1 cellular context compared by ENCODE assay signal in the genomic region with DNA sequence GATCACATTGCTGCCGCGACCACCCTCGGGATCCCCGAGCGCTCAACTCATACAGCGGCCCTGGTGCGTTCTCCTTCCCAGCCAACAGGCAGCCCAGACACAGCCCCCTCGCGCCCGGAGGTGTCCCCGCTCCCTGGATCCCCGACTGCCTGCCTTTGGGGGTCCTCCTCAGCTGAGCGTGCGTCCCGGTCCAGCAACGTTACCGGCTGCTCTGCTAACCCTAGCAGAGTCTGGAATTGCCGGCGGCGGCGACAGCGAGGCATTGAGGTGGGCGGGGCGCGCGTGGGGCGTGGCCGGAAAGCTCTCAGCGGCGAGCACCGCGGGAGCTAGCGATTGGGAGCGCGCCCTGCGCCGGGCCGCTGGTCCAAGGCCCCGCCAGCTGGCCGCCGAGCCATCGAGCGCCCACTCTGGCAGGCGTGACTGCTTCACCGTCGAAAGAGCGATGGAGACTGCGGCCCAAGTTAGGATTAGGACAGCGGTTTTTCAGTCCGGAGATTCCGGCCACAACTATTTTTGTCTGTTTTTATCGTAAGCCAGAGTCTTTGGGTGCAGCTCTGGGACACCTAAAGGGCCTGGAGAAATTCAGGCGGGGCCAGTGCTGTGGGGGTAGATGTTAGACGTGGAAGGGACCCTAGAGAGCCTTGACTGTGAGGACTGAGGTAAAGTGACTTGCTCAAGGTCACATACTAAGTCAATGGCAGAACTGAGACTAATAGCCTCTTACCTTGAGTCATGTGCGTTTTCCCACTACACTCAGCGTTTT.
TF ChIP-seq lines count a peak whose summit lies in the region.

A gene (minus strand): TSS at position 232 of the 763 bp plus-strand sequence. CDS start 17,575 bp downstream, outside the sequence.

TF ChIP-seq in HepG2, 621 proteins besides CTCF, POLR2A, EP300 and RAD21 (continued from another document and continues in another):
- TF ChIP-seq, protein P1, sequence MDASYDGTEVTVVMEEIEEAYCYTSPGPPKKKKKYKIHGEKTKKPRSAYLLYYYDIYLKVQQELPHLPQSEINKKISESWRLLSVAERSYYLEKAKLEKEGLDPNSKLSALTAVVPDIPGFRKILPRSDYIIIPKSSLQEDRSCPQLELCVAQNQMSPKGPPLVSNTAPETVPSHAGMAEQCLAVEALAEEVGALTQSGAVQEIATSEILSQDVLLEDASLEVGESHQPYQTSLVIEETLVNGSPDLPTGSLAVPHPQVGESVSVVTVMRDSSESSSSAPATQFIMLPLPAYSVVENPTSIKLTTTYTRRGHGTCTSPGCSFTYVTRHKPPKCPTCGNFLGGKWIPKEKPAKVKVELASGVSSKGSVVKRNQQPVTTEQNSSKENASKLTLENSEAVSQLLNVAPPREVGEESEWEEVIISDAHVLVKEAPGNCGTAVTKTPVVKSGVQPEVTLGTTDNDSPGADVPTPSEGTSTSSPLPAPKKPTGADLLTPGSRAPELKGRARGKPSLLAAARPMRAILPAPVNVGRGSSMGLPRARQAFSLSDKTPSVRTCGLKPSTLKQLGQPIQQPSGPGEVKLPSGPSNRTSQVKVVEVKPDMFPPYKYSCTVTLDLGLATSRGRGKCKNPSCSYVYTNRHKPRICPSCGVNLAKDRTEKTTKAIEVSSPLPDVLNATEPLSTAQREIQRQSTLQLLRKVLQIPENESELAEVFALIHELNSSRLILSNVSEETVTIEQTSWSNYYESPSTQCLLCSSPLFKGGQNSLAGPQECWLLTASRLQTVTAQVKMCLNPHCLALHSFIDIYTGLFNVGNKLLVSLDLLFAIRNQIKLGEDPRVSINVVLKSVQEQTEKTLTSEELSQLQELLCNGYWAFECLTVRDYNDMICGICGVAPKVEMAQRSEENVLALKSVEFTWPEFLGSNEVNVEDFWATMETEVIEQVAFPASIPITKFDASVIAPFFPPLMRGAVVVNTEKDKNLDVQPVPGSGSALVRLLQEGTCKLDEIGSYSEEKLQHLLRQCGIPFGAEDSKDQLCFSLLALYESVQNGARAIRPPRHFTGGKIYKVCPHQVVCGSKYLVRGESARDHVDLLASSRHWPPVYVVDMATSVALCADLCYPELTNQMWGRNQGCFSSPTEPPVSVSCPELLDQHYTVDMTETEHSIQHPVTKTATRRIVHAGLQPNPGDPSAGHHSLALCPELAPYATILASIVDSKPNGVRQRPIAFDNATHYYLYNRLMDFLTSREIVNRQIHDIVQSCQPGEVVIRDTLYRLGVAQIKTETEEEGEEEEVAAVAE (CRISPR knock-in tag; IDR thresholded peaks at IDR 0.05; ENCODE audit: borderline replicate concordance): peak; percentile 94
- TF ChIP-seq ZNF619 (CRISPR knock-in tag; IDR thresholded peaks at IDR 0.05): peak; percentile 100
- TF ChIP-seq ATF1 (CRISPR knock-in tag; IDR thresholded peaks at IDR 0.05): no peak
- TF ChIP-seq, protein P2, sequence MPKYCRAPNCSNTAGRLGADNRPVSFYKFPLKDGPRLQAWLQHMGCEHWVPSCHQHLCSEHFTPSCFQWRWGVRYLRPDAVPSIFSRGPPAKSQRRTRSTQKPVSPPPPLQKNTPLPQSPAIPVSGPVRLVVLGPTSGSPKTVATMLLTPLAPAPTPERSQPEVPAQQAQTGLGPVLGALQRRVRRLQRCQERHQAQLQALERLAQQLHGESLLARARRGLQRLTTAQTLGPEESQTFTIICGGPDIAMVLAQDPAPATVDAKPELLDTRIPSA (CRISPR knock-in tag; IDR thresholded peaks at IDR 0.05; ENCODE audit: borderline replicate concordance): peak; percentile 81
- TF ChIP-seq GATAD2A (CRISPR knock-in tag; IDR thresholded peaks at IDR 0.05): peak; percentile 72
- TF ChIP-seq, protein P3, sequence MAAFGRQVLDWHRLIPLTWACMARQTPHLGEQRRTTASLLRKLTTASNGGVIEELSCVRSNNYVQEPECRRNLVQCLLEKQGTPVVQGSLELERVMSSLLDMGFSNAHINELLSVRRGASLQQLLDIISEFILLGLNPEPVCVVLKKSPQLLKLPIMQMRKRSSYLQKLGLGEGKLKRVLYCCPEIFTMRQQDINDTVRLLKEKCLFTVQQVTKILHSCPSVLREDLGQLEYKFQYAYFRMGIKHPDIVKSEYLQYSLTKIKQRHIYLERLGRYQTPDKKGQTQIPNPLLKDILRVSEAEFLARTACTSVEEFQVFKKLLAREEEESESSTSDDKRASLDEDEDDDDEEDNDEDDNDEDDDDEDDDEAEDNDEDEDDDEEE (CRISPR knock-in tag; IDR thresholded peaks at IDR 0.05): peak; percentile 96
- TF ChIP-seq, protein P4, sequence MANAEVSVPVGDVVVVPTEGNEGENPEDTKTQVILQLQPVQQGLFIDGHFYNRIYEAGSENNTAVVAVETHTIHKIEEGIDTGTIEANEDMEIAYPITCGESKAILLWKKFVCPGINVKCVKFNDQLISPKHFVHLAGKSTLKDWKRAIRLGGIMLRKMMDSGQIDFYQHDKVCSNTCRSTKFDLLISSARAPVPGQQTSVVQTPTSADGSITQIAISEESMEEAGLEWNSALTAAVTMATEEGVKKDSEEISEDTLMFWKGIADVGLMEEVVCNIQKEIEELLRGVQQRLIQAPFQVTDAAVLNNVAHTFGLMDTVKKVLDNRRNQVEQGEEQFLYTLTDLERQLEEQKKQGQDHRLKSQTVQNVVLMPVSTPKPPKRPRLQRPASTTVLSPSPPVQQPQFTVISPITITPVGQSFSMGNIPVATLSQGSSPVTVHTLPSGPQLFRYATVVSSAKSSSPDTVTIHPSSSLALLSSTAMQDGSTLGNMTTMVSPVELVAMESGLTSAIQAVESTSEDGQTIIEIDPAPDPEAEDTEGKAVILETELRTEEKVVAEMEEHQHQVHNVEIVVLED (CRISPR knock-in tag; IDR thresholded peaks at IDR 0.05; ENCODE audit: borderline replicate concordance): peak; percentile 98
- peak; percentile 75 for TF ChIP-seq ZNF616 (CRISPR knock-in tag; IDR thresholded peaks at IDR 0.05; ENCODE audit: low read depth)
- TF ChIP-seq ZNF263 (CRISPR knock-in tag; IDR thresholded peaks at IDR 0.05): peak; percentile 72
- TF ChIP-seq POLR2AphosphoS2 (IDR thresholded peaks at IDR 0.05; ENCODE audit: low read depth, low read length): peak; percentile 99
- TF ChIP-seq ZNF44 (CRISPR knock-in tag; IDR thresholded peaks at IDR 0.05): peak; percentile 97
- TF ChIP-seq, protein P5, sequence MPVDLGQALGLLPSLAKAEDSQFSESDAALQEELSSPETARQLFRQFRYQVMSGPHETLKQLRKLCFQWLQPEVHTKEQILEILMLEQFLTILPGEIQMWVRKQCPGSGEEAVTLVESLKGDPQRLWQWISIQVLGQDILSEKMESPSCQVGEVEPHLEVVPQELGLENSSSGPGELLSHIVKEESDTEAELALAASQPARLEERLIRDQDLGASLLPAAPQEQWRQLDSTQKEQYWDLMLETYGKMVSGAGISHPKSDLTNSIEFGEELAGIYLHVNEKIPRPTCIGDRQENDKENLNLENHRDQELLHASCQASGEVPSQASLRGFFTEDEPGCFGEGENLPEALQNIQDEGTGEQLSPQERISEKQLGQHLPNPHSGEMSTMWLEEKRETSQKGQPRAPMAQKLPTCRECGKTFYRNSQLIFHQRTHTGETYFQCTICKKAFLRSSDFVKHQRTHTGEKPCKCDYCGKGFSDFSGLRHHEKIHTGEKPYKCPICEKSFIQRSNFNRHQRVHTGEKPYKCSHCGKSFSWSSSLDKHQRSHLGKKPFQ (CRISPR knock-in tag; IDR thresholded peaks at IDR 0.05; ENCODE audit: insufficient replicate concordance): peak; percentile 98
- TF ChIP-seq IRX3 (CRISPR knock-in tag; IDR thresholded peaks at IDR 0.05; ENCODE audit: borderline replicate concordance, low read depth): peak; percentile 89; the same call in 1 of the 2 replicates
- peak; percentile 89 for TF ChIP-seq JUND (CRISPR knock-in tag; IDR thresholded peaks at IDR 0.05)
- TF ChIP-seq, protein P6, sequence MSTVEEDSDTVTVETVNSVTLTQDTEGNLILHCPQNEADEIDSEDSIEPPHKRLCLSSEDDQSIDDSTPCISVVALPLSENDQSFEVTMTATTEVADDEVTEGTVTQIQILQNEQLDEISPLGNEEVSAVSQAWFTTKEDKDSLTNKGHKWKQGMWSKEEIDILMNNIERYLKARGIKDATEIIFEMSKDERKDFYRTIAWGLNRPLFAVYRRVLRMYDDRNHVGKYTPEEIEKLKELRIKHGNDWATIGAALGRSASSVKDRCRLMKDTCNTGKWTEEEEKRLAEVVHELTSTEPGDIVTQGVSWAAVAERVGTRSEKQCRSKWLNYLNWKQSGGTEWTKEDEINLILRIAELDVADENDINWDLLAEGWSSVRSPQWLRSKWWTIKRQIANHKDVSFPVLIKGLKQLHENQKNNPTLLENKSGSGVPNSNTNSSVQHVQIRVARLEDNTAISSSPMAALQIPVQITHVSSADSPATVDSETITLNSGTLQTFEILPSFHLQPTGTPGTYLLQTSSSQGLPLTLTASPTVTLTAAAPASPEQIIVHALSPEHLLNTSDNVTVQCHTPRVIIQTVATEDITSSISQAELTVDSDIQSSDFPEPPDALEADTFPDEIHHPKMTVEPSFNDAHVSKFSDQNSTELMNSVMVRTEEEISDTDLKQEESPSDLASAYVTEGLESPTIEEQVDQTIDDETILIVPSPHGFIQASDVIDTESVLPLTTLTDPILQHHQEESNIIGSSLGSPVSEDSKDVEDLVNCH (CRISPR knock-in tag; IDR thresholded peaks at IDR 0.05): peak; percentile 96
- TF ChIP-seq JDP2 (CRISPR knock-in tag; IDR thresholded peaks at IDR 0.05; ENCODE audit: borderline replicate concordance): peak; percentile 94; the same call in 1 of the 2 replicates
- peak; percentile 98 for TF ChIP-seq ZNF224 (CRISPR knock-in tag; IDR thresholded peaks at IDR 0.05)
- TF ChIP-seq ZFYVE20 (CRISPR knock-in tag; IDR thresholded peaks at IDR 0.05; ENCODE audit: borderline replicate concordance, low read depth): no peak; the same call in 1 of the 2 replicates
- TF ChIP-seq RBFOX2 (IDR thresholded peaks at IDR 0.05; ENCODE audit: low read depth, low read length): peak; percentile 99
- TF ChIP-seq, protein P7, sequence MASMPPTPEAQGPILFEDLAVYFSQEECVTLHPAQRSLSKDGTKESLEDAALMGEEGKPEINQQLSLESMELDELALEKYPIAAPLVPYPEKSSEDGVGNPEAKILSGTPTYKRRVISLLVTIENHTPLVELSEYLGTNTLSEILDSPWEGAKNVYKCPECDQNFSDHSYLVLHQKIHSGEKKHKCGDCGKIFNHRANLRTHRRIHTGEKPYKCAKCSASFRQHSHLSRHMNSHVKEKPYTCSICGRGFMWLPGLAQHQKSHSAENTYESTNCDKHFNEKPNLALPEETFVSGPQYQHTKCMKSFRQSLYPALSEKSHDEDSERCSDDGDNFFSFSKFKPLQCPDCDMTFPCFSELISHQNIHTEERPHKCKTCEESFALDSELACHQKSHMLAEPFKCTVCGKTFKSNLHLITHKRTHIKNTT (CRISPR knock-in tag; IDR thresholded peaks at IDR 0.05): peak; percentile 92
- TF ChIP-seq, protein P8, sequence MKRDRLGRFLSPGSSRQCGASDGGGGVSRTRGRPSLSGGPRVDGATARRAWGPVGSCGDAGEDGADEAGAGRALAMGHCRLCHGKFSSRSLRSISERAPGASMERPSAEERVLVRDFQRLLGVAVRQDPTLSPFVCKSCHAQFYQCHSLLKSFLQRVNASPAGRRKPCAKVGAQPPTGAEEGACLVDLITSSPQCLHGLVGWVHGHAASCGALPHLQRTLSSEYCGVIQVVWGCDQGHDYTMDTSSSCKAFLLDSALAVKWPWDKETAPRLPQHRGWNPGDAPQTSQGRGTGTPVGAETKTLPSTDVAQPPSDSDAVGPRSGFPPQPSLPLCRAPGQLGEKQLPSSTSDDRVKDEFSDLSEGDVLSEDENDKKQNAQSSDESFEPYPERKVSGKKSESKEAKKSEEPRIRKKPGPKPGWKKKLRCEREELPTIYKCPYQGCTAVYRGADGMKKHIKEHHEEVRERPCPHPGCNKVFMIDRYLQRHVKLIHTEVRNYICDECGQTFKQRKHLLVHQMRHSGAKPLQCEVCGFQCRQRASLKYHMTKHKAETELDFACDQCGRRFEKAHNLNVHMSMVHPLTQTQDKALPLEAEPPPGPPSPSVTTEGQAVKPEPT (CRISPR knock-in tag; IDR thresholded peaks at IDR 0.05; ENCODE audit: low read depth): peak; percentile 99
- TF ChIP-seq SOX13 (IDR thresholded peaks at IDR 0.05): peak; percentile 73
- TF ChIP-seq SOX13 (CRISPR knock-in tag; conservative IDR thresholded peaks at IDR 0.05 in 1 of 2, IDR thresholded peaks at IDR 0.05 in 1 of 2): peak; percentile 83 to 98
- peak; percentile 99 for TF ChIP-seq PHF21A (CRISPR knock-in tag; IDR thresholded peaks at IDR 0.05)
- TF ChIP-seq ZNF605 (CRISPR knock-in tag; IDR thresholded peaks at IDR 0.05): peak; percentile 98
- TF ChIP-seq ZNF761 (CRISPR knock-in tag; conservative IDR thresholded peaks at IDR 0.05): peak; percentile 99
- peak; percentile 92 for TF ChIP-seq ZNF549 (CRISPR knock-in tag; IDR thresholded peaks at IDR 0.05)
- TF ChIP-seq, protein P9, sequence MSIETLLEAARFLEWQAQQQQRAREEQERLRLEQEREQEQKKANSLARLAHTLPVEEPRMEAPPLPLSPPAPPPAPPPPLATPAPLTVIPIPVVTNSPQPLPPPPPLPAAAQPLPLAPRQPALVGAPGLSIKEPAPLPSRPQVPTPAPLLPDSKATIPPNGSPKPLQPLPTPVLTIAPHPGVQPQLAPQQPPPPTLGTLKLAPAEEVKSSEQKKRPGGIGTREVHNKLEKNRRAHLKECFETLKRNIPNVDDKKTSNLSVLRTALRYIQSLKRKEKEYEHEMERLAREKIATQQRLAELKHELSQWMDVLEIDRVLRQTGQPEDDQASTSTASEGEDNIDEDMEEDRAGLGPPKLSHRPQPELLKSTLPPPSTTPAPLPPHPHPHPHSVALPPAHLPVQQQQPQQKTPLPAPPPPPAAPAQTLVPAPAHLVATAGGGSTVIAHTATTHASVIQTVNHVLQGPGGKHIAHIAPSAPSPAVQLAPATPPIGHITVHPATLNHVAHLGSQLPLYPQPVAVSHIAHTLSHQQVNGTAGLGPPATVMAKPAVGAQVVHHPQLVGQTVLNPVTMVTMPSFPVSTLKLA (IDR thresholded peaks at IDR 0.05): peak; percentile 62
- peak; percentile 78; the same call in 1 of the 2 replicates for TF ChIP-seq ZNF460 (CRISPR knock-in tag; IDR thresholded peaks at IDR 0.05; ENCODE audit: borderline replicate concordance)
- TF ChIP-seq, protein P10, sequence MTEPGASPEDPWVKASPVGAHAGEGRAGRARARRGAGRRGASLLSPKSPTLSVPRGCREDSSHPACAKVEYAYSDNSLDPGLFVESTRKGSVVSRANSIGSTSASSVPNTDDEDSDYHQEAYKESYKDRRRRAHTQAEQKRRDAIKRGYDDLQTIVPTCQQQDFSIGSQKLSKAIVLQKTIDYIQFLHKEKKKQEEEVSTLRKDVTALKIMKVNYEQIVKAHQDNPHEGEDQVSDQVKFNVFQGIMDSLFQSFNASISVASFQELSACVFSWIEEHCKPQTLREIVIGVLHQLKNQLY (CRISPR knock-in tag; IDR thresholded peaks at IDR 0.05): peak; percentile 88; the same call in 1 of the 2 replicates
- TF ChIP-seq, protein P11, sequence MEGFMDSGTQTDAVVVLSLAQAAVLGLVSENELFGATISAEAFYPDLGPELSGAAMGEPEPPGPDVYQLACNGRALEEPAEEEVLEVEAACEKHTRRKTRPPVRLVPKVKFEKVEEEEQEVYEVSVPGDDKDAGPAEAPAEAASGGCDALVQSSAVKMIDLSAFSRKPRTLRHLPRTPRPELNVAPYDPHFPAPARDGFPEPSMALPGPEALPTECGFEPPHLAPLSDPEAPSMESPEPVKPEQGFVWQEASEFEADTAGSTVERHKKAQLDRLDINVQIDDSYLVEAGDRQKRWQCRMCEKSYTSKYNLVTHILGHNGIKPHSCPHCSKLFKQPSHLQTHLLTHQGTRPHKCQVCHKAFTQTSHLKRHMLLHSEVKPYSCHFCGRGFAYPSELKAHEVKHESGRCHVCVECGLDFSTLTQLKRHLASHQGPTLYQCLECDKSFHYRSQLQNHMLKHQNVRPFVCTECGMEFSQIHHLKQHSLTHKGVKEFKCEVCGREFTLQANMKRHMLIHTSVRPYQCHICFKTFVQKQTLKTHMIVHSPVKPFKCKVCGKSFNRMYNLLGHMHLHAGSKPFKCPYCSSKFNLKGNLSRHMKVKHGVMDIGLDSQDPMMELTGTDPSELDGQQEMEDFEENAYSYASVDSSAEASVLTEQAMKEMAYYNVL (CRISPR knock-in tag; IDR thresholded peaks at IDR 0.05; ENCODE audit: borderline replicate concordance): peak; percentile 72; the same call in 1 of the 2 replicates
